ENCODE assay signal across 10 cellular contexts in genomic region chr1:33306561-33307493, GRCh38. TPM values are rescaled to one million over a fixed set of nuclear protein-coding genes. Genes with fewer than 3 reads are reported as not detected.
DNase-seq lines count a peak whose midpoint lies in the region; ATAC-seq lines count a peak whose summit lies in the region.
"Had no signal": no experiment of that assay in that cellular context is flagged by ENCODE, and none has a peak within 500 bp of the region (broad histone marks: within the 10 kb centered on the region; RNA-seq: fewer than 3 reads in every experiment).

No MANE protein-coding gene starts in this region.

- no peak for DNase-seq in Karpas-422
- peak; percentile 16 to 35 for DNase-seq in lung microvascular endothelial cell (ENCODE audit: low read depth in 2 of 2)
- DNase-seq in D341Med (ENCODE audit: low spot score) = no peak
- no peak for DNase-seq in COLO829 (ENCODE audit: low spot score)
- DNase-seq: activated CD4-positive, alpha-beta T cell treated with anti-CD3 and anti-CD28 coated beads for 1 hour had no signal

- H3K36me3 ChIP-seq in Karpas-422 (ENCODE audit: insufficient read depth, low read length) (no peaks in the 10 kb centered on the region), subcutaneous abdominal adipose tissue (ENCODE audit: control insufficient read depth in 5 of 5, insufficient read depth in 5 of 5, low read length in 5 of 5) (no peaks in the 10 kb centered on the region)
- H3K36me3 ChIP-seq: HAP-1 had no signal

- no peaks in the 10 kb centered on the region for H3K9me3 ChIP-seq in Karpas-422 (ENCODE audit: low read length)
- no peaks in the 10 kb centered on the region for H3K9me3 ChIP-seq in subcutaneous abdominal adipose tissue (ENCODE audit: control insufficient read depth in 5 of 5, low read length in 5 of 5)
- H3K9me3 ChIP-seq: HAP-1 had no signal

- peak overlapping the region; percentile 15; the same call in 1 of the 2 replicates for H3K27ac ChIP-seq in Karpas-422 (ENCODE audit: low read length)
- H3K27ac ChIP-seq in subcutaneous abdominal adipose tissue (ENCODE audit: low read depth, low read length) = no peak overlapping the region
- H3K27ac ChIP-seq: epithelial cell of prostate had no signal

- H3K27me3 ChIP-seq in Karpas-422 (ENCODE audit: low read length) (no peaks in the 10 kb centered on the region), subcutaneous abdominal adipose tissue (ENCODE audit: control insufficient read depth in 5 of 5, insufficient read depth in 4 of 5, low read length in 5 of 5) (peaks cover 0 to 5% (median 4%) of the 10 kb centered on the region in 5 donors)

- H3K4me3 ChIP-seq in Karpas-422 (ENCODE audit: low read length) (no peak overlapping the region), subcutaneous abdominal adipose tissue (ENCODE audit: low read depth in 1 of 5, low read length in 5 of 5) (peak overlapping the region in 4 of 5 donors; percentile 39 to 63 (median 49))
- H3K4me3 ChIP-seq: HAP-1 had no signal

- H3K9ac ChIP-seq in Karpas-422 (ENCODE audit: low read length) (no peak overlapping the region), subcutaneous abdominal adipose tissue (ENCODE audit: low read length in 5 of 5) (no peak overlapping the region)

- H3K79me2 ChIP-seq in Karpas-422 (ENCODE audit: low read length) = no peaks in the 10 kb centered on the region

- H3K4me1 ChIP-seq in Karpas-422 (ENCODE audit: low read length) (peaks cover 11% of the 10 kb centered on the region), subcutaneous abdominal adipose tissue (ENCODE audit: control insufficient read depth in 5 of 5, insufficient read depth in 5 of 5, low read length in 5 of 5) (peaks cover 0 to 15% (median 11%) of the 10 kb centered on the region in 5 donors)
- H3K4me1 ChIP-seq: HAP-1 had no signal

- H2AFZ ChIP-seq in Karpas-422 (ENCODE audit: low read length) = no peak overlapping the region

- peak; percentile 65 for ATAC-seq in esophagus mucosa
- no peak for ATAC-seq in HG03565 (IDR thresholded peaks at IDR 0.05; ENCODE audit: unreplicated experiment)

- no peaks in the 10 kb centered on the region for H4K20me1 ChIP-seq in Karpas-422 (ENCODE audit: insufficient read depth, low read depth, low read length)

- H3K4me2 ChIP-seq in Karpas-422 (ENCODE audit: low read depth, low read length, poor library complexity, severe bottlenecking) = peak overlapping the region; percentile 24

- no peaks in the 10 kb centered on the region for H3K9me2 ChIP-seq in Karpas-422 (replicated peaks; ENCODE audit: insufficient read depth, low read length)

RNA-seq across cellular contexts. Expression of gene A3GALT2, which starts 14.1 kb away (rescaled TPM):
- total RNA-seq in Karpas-422 (2014; rRNA removed; shearing (Covaris generic); ENCODE audit: low replicate concordance) = 0.47 TPM in 1 of 2 replicates, not detected in the other
- total RNA-seq in esophagus mucosa = not detected
- total RNA-seq in lung microvascular endothelial cell = not detected in 2 replicates

RNA-seq across cellular contexts. Expression of gene ZNF362, which starts 50.5 kb away (rescaled TPM):
- 14.3 and 16.7 TPM in 2 replicates for total RNA-seq in Karpas-422 (2014; rRNA removed; shearing (Covaris generic); ENCODE audit: low replicate concordance)
- total RNA-seq in esophagus mucosa = 14.0 TPM
- 5.4 and 6.3 TPM in 2 replicates for total RNA-seq in lung microvascular endothelial cell

Comparison
In these comparisons a context has a peak if more than half of its experiments do, and no peak if none do; other contexts are left out.
1. DNase-seq: peak in lung microvascular endothelial cell (2 of 2); none in Karpas-422 (single experiment), D341Med (single experiment) and COLO829 (single experiment).